Comparison of ENCODE assay signal across 22 cellular contexts in the genomic region with DNA sequence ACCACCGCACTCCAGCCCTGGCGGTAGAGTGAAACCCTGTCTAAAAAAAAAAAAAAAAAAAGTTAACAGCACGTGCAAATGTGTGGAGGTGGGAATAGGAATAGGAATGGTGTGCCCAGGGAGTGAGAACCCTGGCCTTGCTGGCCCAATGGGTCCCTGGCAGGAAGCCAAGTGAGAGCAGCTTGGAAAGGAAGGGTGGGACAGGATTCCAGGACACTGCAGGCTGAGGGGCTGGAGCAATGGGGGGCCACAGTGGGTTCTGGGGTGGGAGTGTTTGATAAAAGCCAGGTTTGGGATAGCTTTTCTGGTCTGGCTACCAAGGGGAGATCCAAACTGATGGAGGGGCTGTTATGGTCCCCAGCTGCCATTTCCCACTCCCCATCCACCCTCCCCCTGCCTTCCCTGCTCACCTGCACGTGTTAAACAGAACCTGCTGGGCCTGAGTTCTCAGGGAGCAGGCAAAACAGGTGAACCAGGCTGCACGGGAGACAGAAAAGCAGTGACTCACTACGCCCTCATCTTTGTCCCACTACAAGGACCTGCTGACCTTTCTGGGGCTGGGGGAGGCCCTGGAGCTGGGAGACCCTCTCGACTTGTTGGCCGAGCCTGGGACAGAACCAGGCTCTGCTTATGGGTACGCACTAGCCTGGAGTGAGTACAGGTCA. TPM values are rescaled to one million over a fixed set of nuclear protein-coding genes. Genes with fewer than 3 reads are reported as not detected.
DNase-seq lines count a peak whose midpoint lies in the region; ATAC-seq, FAIRE-seq and TF ChIP-seq lines count a peak whose summit lies in the region.
"Had no signal": no experiment of that assay in that cellular context is flagged by ENCODE, and none has a peak within 500 bp of the region (broad histone marks: within the 10 kb centered on the region; RNA-seq: fewer than 3 reads in every experiment).

No MANE protein-coding gene starts in this region.

- no peak for DNase-seq in activated T-cell treated with anti-CD3 and anti-CD28 coated beads, Interleukin-2, amount 50 U/mL, for 72 hours
- no peak for DNase-seq in activated T-cell treated with anti-CD3 and anti-CD28 coated beads, Interleukin-2, amount 50 U/mL, for 48 hours
- DNase-seq in T-helper 17 cell (no peak), kidney (peak; percentile 32), transverse colon (no peak), H4 (ENCODE audit: low spot score) (no peak), KG1 (lab: John Stamatoyannopoulos, UW) (no peak)
- DNase-seq in stimulated activated effector memory CD8-positive, alpha-beta T cell treated with anti-CD3 and anti-CD28 coated beads, Interleukin-12 subunit alpha, Interleukin-12 subunit beta, amount 100 ng/mL, for 72 hours (ENCODE audit: low spot score in 2 of 2), result no peak
- DNase-seq: BE2C; CD4-positive, alpha-beta memory T cell; DMS153; GF-D8; NCI-H1105; NCI-H2081; NCI-H510A treated with DMSO at 0.1 percent for 48 hours; NCI-H82 had no signal

- intact Hi-C loops in kidney (cut with DNase I) (no loop called here), transverse colon (cut with DNase I; ENCODE audit: low total_unique reads) (no loop called here)

- H3K4me1 ChIP-seq in kidney (ENCODE audit: control insufficient read depth in 1 of 2, insufficient read depth in 1 of 2, low read depth in 1 of 2, low read length in 2 of 2) (no peaks in the 10 kb centered on the region), transverse colon (no peaks in the 10 kb centered on the region)
- H3K4me1 ChIP-seq: BE2C had no signal

- H3K36me3 ChIP-seq in kidney (ENCODE audit: control insufficient read depth in 1 of 2, insufficient read depth in 2 of 2, low read length in 2 of 2), result no peaks in the 10 kb centered on the region
- H3K36me3 ChIP-seq in transverse colon, result no peaks in the 10 kb centered on the region
- H3K36me3 ChIP-seq: BE2C had no signal

- peaks cover 0 to 5% of the 10 kb centered on the region in 2 donors for H3K36me3 Mint-ChIP-seq in activated T-cell treated with anti-CD3 and anti-CD28 coated beads, Interleukin-2, amount 50 U/mL, for 72 hours (ENCODE audit: insufficient read depth in 2 of 2)
- H3K36me3 Mint-ChIP-seq in T-helper 17 cell (ENCODE audit: low read depth), result no peaks in the 10 kb centered on the region
- H3K36me3 Mint-ChIP-seq in stimulated activated effector memory CD8-positive, alpha-beta T cell treated with anti-CD3 and anti-CD28 coated beads, Interleukin-12 subunit alpha, Interleukin-12 subunit beta, amount 100 ng/mL, for 72 hours, result no peaks in the 10 kb centered on the region

- no peaks in the 10 kb centered on the region for H3K9me3 ChIP-seq in T-helper 17 cell (ENCODE audit: control insufficient read depth, low read length, poor library complexity, severe bottlenecking)
- H3K9me3 ChIP-seq in kidney (ENCODE audit: control insufficient read depth in 1 of 2, low read length in 2 of 2), result peaks cover 0 to 4% of the 10 kb centered on the region in 2 donors
- H3K9me3 ChIP-seq in transverse colon, result no peaks in the 10 kb centered on the region
- H3K9me3 ChIP-seq: BE2C had no signal

- H3K27me3 Mint-ChIP-seq in activated T-cell treated with anti-CD3 and anti-CD28 coated beads, Interleukin-2, amount 50 U/mL, for 72 hours (ENCODE audit: low read depth), result no peaks in the 10 kb centered on the region
- no peaks in the 10 kb centered on the region for H3K27me3 Mint-ChIP-seq in T-helper 17 cell
- H3K27me3 Mint-ChIP-seq: CD4-positive, alpha-beta memory T cell had no signal

- no peak for FAIRE-seq in kidney (lab: Jason Lieb, UNC)
- FAIRE-seq: GM12878 had no signal

- H3K4me3 ChIP-seq in kidney (ENCODE audit: low read length in 2 of 2), result no peak overlapping the region
- H3K4me3 ChIP-seq in transverse colon, result no peak overlapping the region
- H3K4me3 ChIP-seq: GM12878, GM23248 had no signal

- no peak overlapping the region for H3K9ac ChIP-seq in kidney (ENCODE audit: low read length in 2 of 2)
- H3K9ac ChIP-seq: GM23248 had no signal

- TF ChIP-seq POLR2A in transverse colon (IDR thresholded peaks at IDR 0.05), result no peak

- H3K27me3 ChIP-seq in transverse colon, result no peaks in the 10 kb centered on the region
- H3K27me3 ChIP-seq: BE2C had no signal

- no peak for ATAC-seq in activated T-cell treated with anti-CD3 and anti-CD28 coated beads, Interleukin-2, amount 50 U/mL, for 72 hours (replicated peaks in 1 of 2)
- no peak for ATAC-seq in T-helper 17 cell
- no peak for ATAC-seq in stimulated activated effector memory CD8-positive, alpha-beta T cell treated with anti-CD3 and anti-CD28 coated beads, Interleukin-12 subunit alpha, Interleukin-12 subunit beta, amount 100 ng/mL, for 72 hours
- ATAC-seq: GM12878, HCT116 had no signal

- no peak for TF ChIP-seq EP300 in transverse colon (IDR thresholded peaks at IDR 0.05; ENCODE audit: low read depth)

- no peak overlapping the region for H3K27ac ChIP-seq in kidney (ENCODE audit: low read depth in 2 of 2, low read length in 2 of 2)
- no peak overlapping the region for H3K27ac ChIP-seq in transverse colon
- H3K27ac ChIP-seq: GM23248 had no signal

- H3K4me1 Mint-ChIP-seq in activated T-cell treated with anti-CD3 and anti-CD28 coated beads, Interleukin-2, amount 50 U/mL, for 72 hours (ENCODE audit: low read depth), result peaks cover 48% of the 10 kb centered on the region
- H3K4me1 Mint-ChIP-seq in T-helper 17 cell, result peaks cover 12% of the 10 kb centered on the region
- peaks cover 12% of the 10 kb centered on the region for H3K4me1 Mint-ChIP-seq in stimulated activated effector memory CD8-positive, alpha-beta T cell treated with anti-CD3 and anti-CD28 coated beads, Interleukin-12 subunit alpha, Interleukin-12 subunit beta, amount 100 ng/mL, for 72 hours

- TF ChIP-seq CTCF in kidney (IDR thresholded peaks at IDR 0.05; ENCODE audit: borderline replicate concordance, extremely low read depth, insufficient read depth) (no peak), transverse colon (IDR thresholded peaks at IDR 0.05) (no peak)

- H3K9me3 Mint-ChIP-seq in activated T-cell treated with anti-CD3 and anti-CD28 coated beads, Interleukin-2, amount 50 U/mL, for 72 hours, result peaks cover 6 to 9% of the 10 kb centered on the region in 2 donors
- peaks cover 4% of the 10 kb centered on the region for H3K9me3 Mint-ChIP-seq in stimulated activated effector memory CD8-positive, alpha-beta T cell treated with anti-CD3 and anti-CD28 coated beads, Interleukin-12 subunit alpha, Interleukin-12 subunit beta, amount 100 ng/mL, for 72 hours

- 57 to 63% methylated on average over 3 to 9 of the region's 9 CpGs for WGBS in transverse colon (ENCODE audit: low coverage in 1 of 2), 2 donors

- no peak overlapping the region for H3K4me3 Mint-ChIP-seq in activated T-cell treated with anti-CD3 and anti-CD28 coated beads, Interleukin-2, amount 50 U/mL, for 72 hours
- no peak overlapping the region for H3K4me3 Mint-ChIP-seq in T-helper 17 cell
- no peak overlapping the region for H3K4me3 Mint-ChIP-seq in stimulated activated effector memory CD8-positive, alpha-beta T cell treated with anti-CD3 and anti-CD28 coated beads, Interleukin-12 subunit alpha, Interleukin-12 subunit beta, amount 100 ng/mL, for 72 hours
- H3K4me3 Mint-ChIP-seq: CD4-positive, alpha-beta memory T cell had no signal

- in situ Hi-C loops in transverse colon (cut with MboI; ENCODE audit: low pct_ligation_motif_present in 1 of 4, low pct_unique_long_range_greater_than_20kb in 1 of 4, low sequenced_read_pairs in 3 of 4), result no loop called here

- H3K27ac Mint-ChIP-seq in activated T-cell treated with anti-CD3 and anti-CD28 coated beads, Interleukin-2, amount 50 U/mL, for 72 hours, result peak overlapping the region; percentile 64
- peak overlapping the region; percentile 2 for H3K27ac Mint-ChIP-seq in T-helper 17 cell
- H3K27ac Mint-ChIP-seq in stimulated activated effector memory CD8-positive, alpha-beta T cell treated with anti-CD3 and anti-CD28 coated beads, Interleukin-12 subunit alpha, Interleukin-12 subunit beta, amount 100 ng/mL, for 72 hours, result peak overlapping the region; percentile 39

RNA-seq across cellular contexts. Expression of a gene that starts 3.3 kb away (rescaled TPM):
- total RNA-seq in activated T-cell treated with anti-CD3 and anti-CD28 coated beads, Interleukin-2, amount 50 U/mL, for 72 hours, result not detected
- not detected for total RNA-seq in T-helper 17 cell
- not detected for total RNA-seq in kidney
- not detected for polyA plus RNA-seq in kidney (ENCODE audit: insufficient read depth, low read depth, low replicate concordance)
- total RNA-seq in transverse colon, result not detected
- total RNA-seq in H4 (2014; rRNA removed; shearing (Covaris generic)), result not detected in 2 replicates
- total RNA-seq: A172; CD4-positive, alpha-beta memory T cell; Daoy; GM12878; GM23248; RPMI7951 had no signal
- polyA plus RNA-seq: CD4-positive, alpha-beta memory T cell; GM12878; GM23248 had no signal

RNA-seq across cellular contexts. Expression of a gene that starts 6.6 kb away (rescaled TPM):
- not detected for total RNA-seq in activated T-cell treated with anti-CD3 and anti-CD28 coated beads, Interleukin-2, amount 50 U/mL, for 72 hours
- total RNA-seq in T-helper 17 cell (not detected), kidney (not detected), transverse colon (not detected)
- not detected for polyA plus RNA-seq in kidney (ENCODE audit: insufficient read depth, low read depth, low replicate concordance)
- not detected in 2 replicates for total RNA-seq in H4 (2014; rRNA removed; shearing (Covaris generic))
- total RNA-seq: A172; CD4-positive, alpha-beta memory T cell; Daoy; GM12878; GM23248; RPMI7951 had no signal
- polyA plus RNA-seq: CD4-positive, alpha-beta memory T cell; GM12878; GM23248 had no signal

RNA-seq across cellular contexts. Expression of a gene that starts 30.5 kb away (rescaled TPM):
- not detected for total RNA-seq in activated T-cell treated with anti-CD3 and anti-CD28 coated beads, Interleukin-2, amount 50 U/mL, for 72 hours
- total RNA-seq in T-helper 17 cell, result not detected
- total RNA-seq in kidney, result not detected
- not detected for polyA plus RNA-seq in kidney (ENCODE audit: insufficient read depth, low read depth, low replicate concordance)
- total RNA-seq in transverse colon, result not detected
- not detected in 2 replicates for total RNA-seq in H4 (2014; rRNA removed; shearing (Covaris generic))
- total RNA-seq: A172; CD4-positive, alpha-beta memory T cell; Daoy; GM12878; GM23248; RPMI7951 had no signal
- polyA plus RNA-seq: CD4-positive, alpha-beta memory T cell; GM12878; GM23248 had no signal

RNA-seq across cellular contexts. Expression of a gene that starts 52.8 kb away (rescaled TPM):
- total RNA-seq in activated T-cell treated with anti-CD3 and anti-CD28 coated beads, Interleukin-2, amount 50 U/mL, for 72 hours, result not detected
- total RNA-seq in T-helper 17 cell (not detected), kidney (not detected), transverse colon (not detected)
- polyA plus RNA-seq in kidney (ENCODE audit: insufficient read depth, low read depth, low replicate concordance), result not detected
- total RNA-seq in H4 (2014; rRNA removed; shearing (Covaris generic)), result not detected in 2 replicates
- total RNA-seq: A172; CD4-positive, alpha-beta memory T cell; Daoy; GM12878; GM23248; RPMI7951 had no signal
- polyA plus RNA-seq: CD4-positive, alpha-beta memory T cell; GM12878; GM23248 had no signal

Comparison
In these comparisons a context has a peak if more than half of its experiments do, and no peak if none do; other contexts are left out.
1. H3K27ac Mint-ChIP-seq: peak in every context shown above with its lines; median percentile 64 in activated T-cell treated with anti-CD3 and anti-CD28 coated beads, Interleukin-2, amount 50 U/mL, for 72 hours; 39 in stimulated activated effector memory CD8-positive, alpha-beta T cell treated with anti-CD3 and anti-CD28 coated beads, Interleukin-12 subunit alpha, Interleukin-12 subunit beta, amount 100 ng/mL, for 72 hours; 2 in T-helper 17 cell.